In genomic region chr16:50368410-50369132, GRCh38 we compare ENCODE assay signal across 8 cellular contexts. TPM values are rescaled to one million over a fixed set of nuclear protein-coding genes. Genes with fewer than 3 reads are reported as not detected.
DNase-seq lines count a peak whose midpoint lies in the region; ATAC-seq and TF ChIP-seq lines count a peak whose summit lies in the region.

BRD7 (minus strand) TSS chr16:50368988; CDS start chr16:50368774, 214 bp downstream.

- peaks cover 40% of the 10 kb centered on the region for H3K4me1 Mint-ChIP-seq in T-helper 1 cell treated with Interleukin-12 subunit alpha and Interleukin-12 subunit beta and Interleukin-4 antibody, amounts not matched to agents 30 μg/mL and 1 μg/mL, for 36 hours (ENCODE audit: low read depth)

- peak within 1 kb of the TSS; percentile 95 for H3K4me3 Mint-ChIP-seq in T-helper 1 cell treated with Interleukin-12 subunit alpha and Interleukin-12 subunit beta and Interleukin-4 antibody, amounts not matched to agents 30 μg/mL and 1 μg/mL, for 36 hours

- H3K9me3 ChIP-seq in HUES64 (ENCODE audit: insufficient read depth, low read depth, low read length): no peaks in the 10 kb centered on the region
- H3K9me3 ChIP-seq in adrenal gland (replicated peaks in 1 of 3): no peaks in the 10 kb centered on the region

- H3K36me3 ChIP-seq in HUES64 (ENCODE audit: insufficient read depth, low read length) (peaks cover 39% of the 10 kb centered on the region), adrenal gland (replicated peaks in 1 of 2) (peaks cover 0 to 13% of the 10 kb centered on the region in 2 donors)

- H3K4me1 ChIP-seq in HUES64 (ENCODE audit: insufficient read depth, low read length) (peaks cover 11% of the 10 kb centered on the region), adrenal gland (replicated peaks in 1 of 2) (peaks cover 7 to 39% of the 10 kb centered on the region in 2 donors)

- H3K36me3 Mint-ChIP-seq in T-helper 1 cell treated with Interleukin-12 subunit alpha and Interleukin-12 subunit beta and Interleukin-4 antibody, amounts not matched to agents 30 μg/mL and 1 μg/mL, for 36 hours (ENCODE audit: low read depth): peaks cover 25% of the 10 kb centered on the region

- ATAC-seq in GM21423 (IDR thresholded peaks at IDR 0.05; ENCODE audit: unreplicated experiment): peak; percentile 77

- peak in 1 of 2 donors; percentile 13 for TF ChIP-seq POLR2A in adrenal gland (IDR thresholded peaks at IDR 0.05)

- peaks cover 2% of the 10 kb centered on the region for H3K27me3 Mint-ChIP-seq in T-helper 1 cell treated with Interleukin-12 subunit alpha and Interleukin-12 subunit beta and Interleukin-4 antibody, amounts not matched to agents 30 μg/mL and 1 μg/mL, for 36 hours (ENCODE audit: low read depth)

- H3K27ac ChIP-seq in HUES64 (ENCODE audit: low read depth, low read length) (peak within 1 kb of the TSS; percentile 65; the same call in 1 of the 2 replicates), adrenal gland (peak within 1 kb of the TSS in 4 of 5 donors; percentile 30 to 80 (median 75))

- peak within 1 kb of the TSS; percentile 84 for H3K27ac Mint-ChIP-seq in T-helper 1 cell treated with Interleukin-12 subunit alpha and Interleukin-12 subunit beta and Interleukin-4 antibody, amounts not matched to agents 30 μg/mL and 1 μg/mL, for 36 hours

- H3K9me3 Mint-ChIP-seq in T-helper 1 cell treated with Interleukin-12 subunit alpha and Interleukin-12 subunit beta and Interleukin-4 antibody, amounts not matched to agents 30 μg/mL and 1 μg/mL, for 36 hours: no peaks in the 10 kb centered on the region

- H3K27me3 ChIP-seq in HUES64 (ENCODE audit: insufficient read depth, low read length) (no peaks in the 10 kb centered on the region), adrenal gland (no peaks in the 10 kb centered on the region)

- DNase-seq in DMS53 treated with DMSO at 0.1 percent for 48 hours (lab: John Stamatoyannopoulos, UW; ENCODE audit: unreplicated experiment): peak; percentile 13
- peak; percentile 38 to 74 (median 62) for DNase-seq in adrenal gland
- peak; percentile 74 for DNase-seq in hepatic stellate cell (ENCODE audit: low spot score)
- no peak for DNase-seq in retinal pigment epithelial cell (ENCODE audit: low read depth)
- no peak for DNase-seq in dedifferentiated amniotic fluid mesenchymal stem cell (ENCODE audit: extremely low spot score)

- under 1% methylated on average over 109 of the region's 109 CpGs for WGBS in HUES64
- WGBS in adrenal gland, 4 donors: 0 to 1% (median 0%) methylated on average over 13 to 108 of the region's 109 CpGs

- intact Hi-C loops in adrenal gland (cut with DNase I): no loop called here

- peak within 1 kb of the TSS; percentile 88 for H3K9ac ChIP-seq in HUES64 (ENCODE audit: low read depth, low read length)

- TF ChIP-seq CTCF in adrenal gland (IDR thresholded peaks at IDR 0.05) (peak in 3 of 6 experiments; percentile 34 to 69 (median 55)), retinal pigment epithelial cell (conservative IDR thresholded peaks at IDR 0.05; ENCODE audit: low read depth, low read length) (peak; percentile 28)

- H3K4me3 ChIP-seq in HUES64 (ENCODE audit: low read length) (peak within 1 kb of the TSS; percentile 85), adrenal gland (peak within 1 kb of the TSS; percentile 56 to 99 (median 86)), retinal pigment epithelial cell (ENCODE audit: low read length) (peak within 1 kb of the TSS; percentile 69)

RNA-seq across cellular contexts. Expression of gene BRD7, which starts in this region (rescaled TPM):
- 112 TPM for polyA plus RNA-seq in HUES64 (2013, experiment 1 of 2)
- polyA plus RNA-seq in HUES64 (2013, experiment 2 of 2): 108 TPM
- 100 to 1,000 TPM in 1 of 8 donors, 10 to 100 TPM in 7; 37.2 to 117 (median 58.7) TPM for total RNA-seq in adrenal gland
- 10 to 100 TPM; 41.8 to 85.5 (median 47.9) TPM for polyA plus RNA-seq in adrenal gland

Comparison
In these comparisons a context has a peak if more than half of its experiments do, and no peak if none do; other contexts are left out.
1. DNase-seq: peak in DMS53 treated with DMSO at 0.1 percent for 48 hours (single experiment), adrenal gland (7 of 7) and hepatic stellate cell (single experiment); none in retinal pigment epithelial cell (single experiment) and dedifferentiated amniotic fluid mesenchymal stem cell (single experiment).
2. Peak in every context shown above with its lines, with median percentiles within 50 percentile points of each other: H3K4me3 ChIP-seq.